In genomic region chr5:107743357-107744000, GRCh38 we compare ENCODE assay signal across 16 cellular contexts.
DNase-seq lines count a peak whose midpoint lies in the region; ATAC-seq and TF ChIP-seq lines count a peak whose summit lies in the region.
"Had no signal": no experiment of that assay in that cellular context is flagged by ENCODE, and none has a peak within 500 bp of the region (broad histone marks: within the 10 kb centered on the region; RNA-seq: fewer than 3 reads in every experiment).

No MANE protein-coding gene starts in this region.

- no peaks in the 10 kb centered on the region for H3K79me2 ChIP-seq in GM23248 (ENCODE audit: insufficient read depth)

- no peak overlapping the region for H3K4me2 ChIP-seq in GM23248 (ENCODE audit: unreplicated experiment)

- in situ Hi-C loops in GM23248 (cut with MboI) (no loop called here), SK-MEL-5 (cut with HindIII; ENCODE audit: low pct_unique_long_range_greater_than_20kb, low sequenced_read_pairs) (no loop called here)

- no peaks in the 10 kb centered on the region for H3K9me3 ChIP-seq in GM23248 (ENCODE audit: low read depth)
- H3K9me3 ChIP-seq: neutrophil had no signal

- H2AFZ ChIP-seq in GM23248: peak overlapping the region; percentile 64

- TF ChIP-seq CTCF in fibroblast of mammary gland (conservative IDR thresholded peaks at IDR 0.05; ENCODE audit: control insufficient read depth, insufficient read depth, low read depth, low read length): no peak
- no peak for TF ChIP-seq CTCF in GM10266 (IDR thresholded peaks at IDR 0.05; ENCODE audit: control insufficient read depth, insufficient read depth, low read depth, missing control alignments)

- no peaks in the 10 kb centered on the region for H3K9me2 ChIP-seq in GM23248 (ENCODE audit: insufficient read depth)

- H3K27ac ChIP-seq in GM23248: peak overlapping the region; percentile 28
- H3K27ac ChIP-seq: heart right ventricle, neutrophil had no signal

- no peak for ATAC-seq in GM19324 (IDR thresholded peaks at IDR 0.05; ENCODE audit: low FRiP score, unreplicated experiment)
- ATAC-seq: heart right ventricle, Right ventricle myocardium inferior had no signal

- peak; percentile 75 for DNase-seq in GM23248
- peak; percentile 56 for DNase-seq in SK-MEL-5 (ENCODE audit: low read depth, low spot score)
- DNase-seq in fibroblast of mammary gland (ENCODE audit: low read depth): peak; percentile 13
- DNase-seq in putamen (ENCODE audit: low spot score): peak; percentile 56
- DNase-seq in GM10266 (ENCODE audit: extremely low spot score): no peak
- DNase-seq in UCSD-AML1 (lab: John Stamatoyannopoulos, UW; ENCODE audit: unreplicated experiment): no peak
- no peak for DNase-seq in effector CD8-positive, alpha-beta T cell (lab: John Stamatoyannopoulos, UW)
- DNase-seq: activated naive CD4-positive, alpha-beta T cell treated with anti-CD3 and anti-CD28 coated beads, Interleukin-2, amount 50 U/mL, for 16 hours; cortex of kidney; H7; heart right ventricle; MV-4-11; NCI-H510A had no signal

- H3K36me3 ChIP-seq in GM23248 (ENCODE audit: low read depth): no peaks in the 10 kb centered on the region
- H3K36me3 ChIP-seq: heart right ventricle, neutrophil had no signal

- peaks cover 4% of the 10 kb centered on the region; the same call in 1 of the 2 replicates for H3K4me1 ChIP-seq in GM23248 (ENCODE audit: insufficient read depth)
- H3K4me1 ChIP-seq: heart right ventricle had no signal

- no peaks in the 10 kb centered on the region for H3K27me3 ChIP-seq in GM23248 (replicated peaks; ENCODE audit: insufficient read depth)
- H3K27me3 ChIP-seq: heart right ventricle, neutrophil had no signal

- H3K4me3 ChIP-seq in GM23248 (no peak overlapping the region), fibroblast of mammary gland (ENCODE audit: control insufficient read depth, low read depth, low read length) (no peak overlapping the region)
- H3K4me3 ChIP-seq: heart right ventricle had no signal

- peaks cover 8% of the 10 kb centered on the region for H3F3A ChIP-seq in GM23248 (ENCODE audit: insufficient read depth)

- H3K9ac ChIP-seq in GM23248: no peak overlapping the region

- 70 to 73% methylated on average over 3 of the region's 3 CpGs for WGBS in GM23248 (ENCODE audit: low coverage in 1 of 2, low lambda C conversion rate in 2 of 2, missing lambda C conversion rate in 2 of 2), 2 experiments

- H4K20me1 ChIP-seq in GM23248 (ENCODE audit: insufficient read depth): no peaks in the 10 kb centered on the region

Comparison
In these comparisons a context has a peak if more than half of its experiments do, and no peak if none do; other contexts are left out.
1. DNase-seq: peak in GM23248 (single experiment), SK-MEL-5 (single experiment), fibroblast of mammary gland (single experiment) and putamen (single experiment); none in GM10266 (single experiment), UCSD-AML1 (single experiment) and effector CD8-positive, alpha-beta T cell (single experiment).